Comparison of ENCODE assay signal across 2 cellular contexts in genomic region chr12:124750149-124750656, GRCh38.
TF ChIP-seq lines count a peak whose summit lies in the region.

No MANE protein-coding gene starts in this region.

TF ChIP-seq in A549, 52 proteins besides CTCF, POLR2A, EP300 and RAD21 (continued from another document):
- no peak for TF ChIP-seq ELK1 (IDR thresholded peaks at IDR 0.05; ENCODE audit: low read depth, low read length)

TF ChIP-seq in HEK293, 187 proteins besides CTCF, POLR2A, EP300 and RAD21 (continued from another document):
- TF ChIP-seq, protein P1, sequence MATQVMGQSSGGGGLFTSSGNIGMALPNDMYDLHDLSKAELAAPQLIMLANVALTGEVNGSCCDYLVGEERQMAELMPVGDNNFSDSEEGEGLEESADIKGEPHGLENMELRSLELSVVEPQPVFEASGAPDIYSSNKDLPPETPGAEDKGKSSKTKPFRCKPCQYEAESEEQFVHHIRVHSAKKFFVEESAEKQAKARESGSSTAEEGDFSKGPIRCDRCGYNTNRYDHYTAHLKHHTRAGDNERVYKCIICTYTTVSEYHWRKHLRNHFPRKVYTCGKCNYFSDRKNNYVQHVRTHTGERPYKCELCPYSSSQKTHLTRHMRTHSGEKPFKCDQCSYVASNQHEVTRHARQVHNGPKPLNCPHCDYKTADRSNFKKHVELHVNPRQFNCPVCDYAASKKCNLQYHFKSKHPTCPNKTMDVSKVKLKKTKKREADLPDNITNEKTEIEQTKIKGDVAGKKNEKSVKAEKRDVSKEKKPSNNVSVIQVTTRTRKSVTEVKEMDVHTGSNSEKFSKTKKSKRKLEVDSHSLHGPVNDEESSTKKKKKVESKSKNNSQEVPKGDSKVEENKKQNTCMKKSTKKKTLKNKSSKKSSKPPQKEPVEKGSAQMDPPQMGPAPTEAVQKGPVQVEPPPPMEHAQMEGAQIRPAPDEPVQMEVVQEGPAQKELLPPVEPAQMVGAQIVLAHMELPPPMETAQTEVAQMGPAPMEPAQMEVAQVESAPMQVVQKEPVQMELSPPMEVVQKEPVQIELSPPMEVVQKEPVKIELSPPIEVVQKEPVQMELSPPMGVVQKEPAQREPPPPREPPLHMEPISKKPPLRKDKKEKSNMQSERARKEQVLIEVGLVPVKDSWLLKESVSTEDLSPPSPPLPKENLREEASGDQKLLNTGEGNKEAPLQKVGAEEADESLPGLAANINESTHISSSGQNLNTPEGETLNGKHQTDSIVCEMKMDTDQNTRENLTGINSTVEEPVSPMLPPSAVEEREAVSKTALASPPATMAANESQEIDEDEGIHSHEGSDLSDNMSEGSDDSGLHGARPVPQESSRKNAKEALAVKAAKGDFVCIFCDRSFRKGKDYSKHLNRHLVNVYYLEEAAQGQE (tag by site-specific recombination; IDR thresholded peaks at IDR 0.05), result no peak
- 0 out of 2 replicates have a peak, but pooled peaks have one; percentile 14 for TF ChIP-seq GLIS2 (tag by site-specific recombination; IDR thresholded peaks at IDR 0.05)
- no peak for TF ChIP-seq ZNF16 (tag by site-specific recombination; IDR thresholded peaks at IDR 0.05; ENCODE audit: low read depth)
- no peak for TF ChIP-seq ZNF776 (tag by site-specific recombination; IDR thresholded peaks at IDR 0.05; ENCODE audit: borderline replicate concordance)
- TF ChIP-seq ZNF391 (tag by site-specific recombination; IDR thresholded peaks at IDR 0.05; ENCODE audit: borderline replicate concordance, low read depth), result no peak
- TF ChIP-seq, protein P2, sequence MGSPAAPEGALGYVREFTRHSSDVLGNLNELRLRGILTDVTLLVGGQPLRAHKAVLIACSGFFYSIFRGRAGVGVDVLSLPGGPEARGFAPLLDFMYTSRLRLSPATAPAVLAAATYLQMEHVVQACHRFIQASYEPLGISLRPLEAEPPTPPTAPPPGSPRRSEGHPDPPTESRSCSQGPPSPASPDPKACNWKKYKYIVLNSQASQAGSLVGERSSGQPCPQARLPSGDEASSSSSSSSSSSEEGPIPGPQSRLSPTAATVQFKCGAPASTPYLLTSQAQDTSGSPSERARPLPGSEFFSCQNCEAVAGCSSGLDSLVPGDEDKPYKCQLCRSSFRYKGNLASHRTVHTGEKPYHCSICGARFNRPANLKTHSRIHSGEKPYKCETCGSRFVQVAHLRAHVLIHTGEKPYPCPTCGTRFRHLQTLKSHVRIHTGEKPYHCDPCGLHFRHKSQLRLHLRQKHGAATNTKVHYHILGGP (tag by site-specific recombination; IDR thresholded peaks at IDR 0.05), result no peak
- no peak for TF ChIP-seq INSM2 (tag by site-specific recombination; IDR thresholded peaks at IDR 0.05)
- TF ChIP-seq ZNF654 (tag by site-specific recombination; IDR thresholded peaks at IDR 0.05; ENCODE audit: low read depth), result no peak
- peak; percentile 73 for TF ChIP-seq ZNF768 (tag by site-specific recombination; IDR thresholded peaks at IDR 0.05)
- no peak for TF ChIP-seq ZNF266 (tag by site-specific recombination; IDR thresholded peaks at IDR 0.05; ENCODE audit: low read depth)
- TF ChIP-seq, protein P3, sequence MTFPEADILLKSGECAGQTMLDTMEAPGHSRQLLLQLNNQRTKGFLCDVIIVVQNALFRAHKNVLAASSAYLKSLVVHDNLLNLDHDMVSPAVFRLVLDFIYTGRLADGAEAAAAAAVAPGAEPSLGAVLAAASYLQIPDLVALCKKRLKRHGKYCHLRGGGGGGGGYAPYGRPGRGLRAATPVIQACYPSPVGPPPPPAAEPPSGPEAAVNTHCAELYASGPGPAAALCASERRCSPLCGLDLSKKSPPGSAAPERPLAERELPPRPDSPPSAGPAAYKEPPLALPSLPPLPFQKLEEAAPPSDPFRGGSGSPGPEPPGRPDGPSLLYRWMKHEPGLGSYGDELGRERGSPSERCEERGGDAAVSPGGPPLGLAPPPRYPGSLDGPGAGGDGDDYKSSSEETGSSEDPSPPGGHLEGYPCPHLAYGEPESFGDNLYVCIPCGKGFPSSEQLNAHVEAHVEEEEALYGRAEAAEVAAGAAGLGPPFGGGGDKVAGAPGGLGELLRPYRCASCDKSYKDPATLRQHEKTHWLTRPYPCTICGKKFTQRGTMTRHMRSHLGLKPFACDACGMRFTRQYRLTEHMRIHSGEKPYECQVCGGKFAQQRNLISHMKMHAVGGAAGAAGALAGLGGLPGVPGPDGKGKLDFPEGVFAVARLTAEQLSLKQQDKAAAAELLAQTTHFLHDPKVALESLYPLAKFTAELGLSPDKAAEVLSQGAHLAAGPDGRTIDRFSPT (tag by site-specific recombination; IDR thresholded peaks at IDR 0.05), result no peak
- TF ChIP-seq ZNF529 (tag by site-specific recombination; IDR thresholded peaks at IDR 0.05; ENCODE audit: insufficient replicate concordance), result no peak
- TF ChIP-seq, protein P4, sequence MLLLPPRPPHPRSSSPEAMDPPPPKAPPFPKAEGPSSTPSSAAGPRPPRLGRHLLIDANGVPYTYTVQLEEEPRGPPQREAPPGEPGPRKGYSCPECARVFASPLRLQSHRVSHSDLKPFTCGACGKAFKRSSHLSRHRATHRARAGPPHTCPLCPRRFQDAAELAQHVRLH (tag by site-specific recombination; IDR thresholded peaks at IDR 0.05), result no peak
- no peak for TF ChIP-seq ZNF791 (tag by site-specific recombination; IDR thresholded peaks at IDR 0.05)
- no peak for TF ChIP-seq ZNF560 (tag by site-specific recombination; IDR thresholded peaks at IDR 0.05; ENCODE audit: borderline replicate concordance)
- TF ChIP-seq GLIS1 (tag by site-specific recombination; IDR thresholded peaks at IDR 0.05), result 0 out of 2 replicates have a peak, but pooled peaks have one; percentile 13
- TF ChIP-seq ZNF433 (tag by site-specific recombination; IDR thresholded peaks at IDR 0.05; ENCODE audit: low read depth), result no peak
